Comparison of ENCODE assay signal across 2 cellular contexts in genomic region chr2:20671736-20672080, GRCh38.
TF ChIP-seq lines count a peak whose summit lies in the region.

No MANE protein-coding gene starts in this region.

TF ChIP-seq in HepG2, 621 proteins besides CTCF, POLR2A, EP300 and RAD21:
- TF ChIP-seq KDM5A (IDR thresholded peaks at IDR 0.05; ENCODE audit: borderline replicate concordance, low read length) (no peak), MAFK (conservative IDR thresholded peaks at IDR 0.05 in 1 of 2, IDR thresholded peaks at IDR 0.05 in 1 of 2; ENCODE audit: low read length in 2 of 2) (peak; percentile 84 to 85; a peak in 3 of 4 replicates), RERE (CRISPR knock-in tag; IDR thresholded peaks at IDR 0.05; ENCODE audit: low read depth) (no peak), MAFF (IDR thresholded peaks at IDR 0.05; ENCODE audit: low read depth, low read length) (peak; percentile 76)
TF ChIP-seq in HepG2: peak in this region for 2.

TF ChIP-seq in H1, 55 proteins besides CTCF, POLR2A, EP300 and RAD21:
- no peak for TF ChIP-seq RBBP5 (IDR thresholded peaks at IDR 0.05; ENCODE audit: borderline replicate concordance, low read depth, low read length)
- no peak for TF ChIP-seq CHD7 (IDR thresholded peaks at IDR 0.05; ENCODE audit: insufficient replicate concordance, low read length)
- no peak for TF ChIP-seq EGR1 (IDR thresholded peaks at IDR 0.05; ENCODE audit: borderline replicate concordance, low read depth, low read length)
- TF ChIP-seq CBX5 (IDR thresholded peaks at IDR 0.05; ENCODE audit: low read depth, low read length), result no peak
- TF ChIP-seq GABPA (IDR thresholded peaks at IDR 0.05; ENCODE audit: borderline replicate concordance, insufficient read depth, low read length), result no peak
- no peak for TF ChIP-seq BRCA1 (IDR thresholded peaks at IDR 0.05; ENCODE audit: low read depth, low read length)
- TF ChIP-seq KDM4A (IDR thresholded peaks at IDR 0.05; ENCODE audit: low read depth, low read length, severe bottlenecking), result no peak
- no peak for TF ChIP-seq SP4 (IDR thresholded peaks at IDR 0.05; ENCODE audit: low read length)
- TF ChIP-seq NRF1 (IDR thresholded peaks at IDR 0.05; ENCODE audit: low read depth, low read length), result no peak
- no peak for TF ChIP-seq RXRA (IDR thresholded peaks at IDR 0.05; ENCODE audit: insufficient read depth, low read depth, low read length)
- no peak for TF ChIP-seq JUND (IDR thresholded peaks at IDR 0.05; ENCODE audit: low read length)
